8 cellular contexts compared by ENCODE assay signal in genomic region chr20:35772563-35773058, GRCh38. TPM values are rescaled to one million over a fixed set of nuclear protein-coding genes. Genes with fewer than 3 reads are reported as not detected.
DNase-seq lines count a peak whose midpoint lies in the region; ATAC-seq and TF ChIP-seq lines count a peak whose summit lies in the region.

No MANE protein-coding gene starts in this region.

- POLR2A ChIA-PET in CD8-positive, alpha-beta T cell (lab: Charles Lee) = interaction anchor here (0.5 to 10.7 kb wide), 11 partner anchors 16 to 1779 kb away, joined by 3 to 370 read pairs (median 4); partner anchors contain the start of genes MROH8, RALY, RBM39 and RPN2
- POLR2A ChIA-PET in PC-9 (lab: Charles Lee; ENCODE audit: unreplicated experiment) = interaction anchor here (0.6 to 1.9 kb wide), 2 partner anchors 30 to 241 kb away, joined by 4 to 65 read pairs; partner anchors contain the start of gene RBM39

- H3K4me1 Mint-ChIP-seq in CD8-positive, alpha-beta T cell (ENCODE audit: low read depth) = peaks cover 83% of the 10 kb centered on the region
- H3K4me1 Mint-ChIP-seq in osteocyte (ENCODE audit: unreplicated experiment) = peaks cover 63% of the 10 kb centered on the region

- H3K27ac Mint-ChIP-seq in CD8-positive, alpha-beta T cell = peak overlapping the region; percentile 95
- H3K27ac Mint-ChIP-seq in osteocyte (ENCODE audit: unreplicated experiment) = peak overlapping the region; percentile 91

- peak overlapping the region; percentile 85 for H2AFZ ChIP-seq in PC-9

- H3K9me3 ChIP-seq in CD8-positive, alpha-beta T cell (ENCODE audit: low read length) = no peaks in the 10 kb centered on the region
- no peaks in the 10 kb centered on the region for H3K9me3 ChIP-seq in PC-9 (ENCODE audit: insufficient read depth, low read depth)

- peaks cover 6% of the 10 kb centered on the region for H3K36me3 ChIP-seq in CD8-positive, alpha-beta T cell (ENCODE audit: insufficient read depth, low read length)
- H3K36me3 ChIP-seq in PC-9 (ENCODE audit: low read depth) = peaks cover 10% of the 10 kb centered on the region; the same call in 1 of the 2 replicates

- H3K4me3 Mint-ChIP-seq in CD8-positive, alpha-beta T cell = peak overlapping the region; percentile 91
- peak overlapping the region; percentile 89 for H3K4me3 Mint-ChIP-seq in osteocyte (ENCODE audit: unreplicated experiment)

- intact Hi-C loops in CD8-positive, alpha-beta T cell (cut with DNase I, micrococcal nuclease) = loop anchor here (1.0 to 10.0 kb wide), 12 partner anchors 30 to 1780 kb away; partner anchors contain the start of genes CEP250 (in 2 of the 2), ERGIC3 (in 2 of the 2), NFS1 (in 2 of the 2) and ROMO1 (in 2 of the 2)
- intact Hi-C loops in PC-9 (cut with micrococcal nuclease; ENCODE audit: unreplicated experiment) = loop anchor here (1.0 to 10.0 kb wide), 2 partner anchors 30 to 112 kb away; partner anchors contain the start of gene RBM39

- in situ Hi-C loops in GM13977 (cut with MboI; ENCODE audit: low pct_unique_long_range_greater_than_20kb, low sequenced_read_pairs, unreplicated experiment) = no loop called here

- H3K27me3 Mint-ChIP-seq in CD8-positive, alpha-beta T cell (ENCODE audit: low read depth) = no peaks in the 10 kb centered on the region
- H3K27me3 Mint-ChIP-seq in osteocyte (ENCODE audit: unreplicated experiment) = no peaks in the 10 kb centered on the region

- H3K79me2 ChIP-seq in PC-9 (ENCODE audit: low read depth) = peaks cover 48% of the 10 kb centered on the region

- no peak for ATAC-seq in CD8-positive, alpha-beta T cell
- ATAC-seq in HG03097 (IDR thresholded peaks at IDR 0.05; ENCODE audit: low FRiP score, unreplicated experiment) (no peak), GM21360 (IDR thresholded peaks at IDR 0.05; ENCODE audit: unreplicated experiment) (no peak)

- CTCF ChIA-PET in CD8-positive, alpha-beta T cell (lab: Charles Lee) = interaction anchor here (0.7 to 2.8 kb wide), 7 partner anchors 9 to 182 kb away, joined by 3 to 19 read pairs (median 4); partner anchors contain the start of genes RBM39 and SCAND1
- CTCF ChIA-PET in PC-9 (lab: Charles Lee) = no interaction called here

- TSS peak; percentile 43 for BruUV-seq in PC-9 (replicated peaks; lab: Mats Ljungman, UMichigan)

- no peak for TF ChIP-seq CTCF in CD8-positive, alpha-beta T cell (IDR thresholded peaks at IDR 0.05)
- TF ChIP-seq CTCF in PC-9 (conservative IDR thresholded peaks at IDR 0.05) (no peak), epithelial cell of esophagus (IDR thresholded peaks at IDR 0.05; ENCODE audit: insufficient read depth, low read depth, low read length, missing control alignments) (no peak), osteocyte (IDR thresholded peaks at IDR 0.05) (no peak), GM13977 (IDR thresholded peaks at IDR 0.05; ENCODE audit: extremely low read depth, insufficient read depth, missing control alignments) (no peak)

- peak overlapping the region; percentile 87 for H3K27ac ChIP-seq in CD8-positive, alpha-beta T cell (ENCODE audit: low read depth, low read length)
- no peak overlapping the region for H3K27ac ChIP-seq in PC-9

- peaks cover 37% of the 10 kb centered on the region for H3K36me3 Mint-ChIP-seq in CD8-positive, alpha-beta T cell
- H3K36me3 Mint-ChIP-seq in osteocyte (ENCODE audit: unreplicated experiment) = peaks cover 2% of the 10 kb centered on the region

- DNase-seq in CD8-positive, alpha-beta T cell = no peak
- DNase-seq in PC-9 (no peak), epithelial cell of esophagus (ENCODE audit: low read depth) (no peak), osteocyte (ENCODE audit: extremely low spot score, unreplicated experiment) (no peak), GM13977 (ENCODE audit: low spot score) (no peak), SW480 (ENCODE audit: low spot score) (no peak)

- H3K4me3 ChIP-seq in CD8-positive, alpha-beta T cell (ENCODE audit: low read depth, low read length) = peak overlapping the region; percentile 65
- H3K4me3 ChIP-seq in PC-9 (peak overlapping the region; percentile 87), epithelial cell of esophagus (ENCODE audit: low read length) (peak overlapping the region; percentile 96)

- no peaks in the 10 kb centered on the region for H3K9me2 ChIP-seq in PC-9 (ENCODE audit: insufficient read depth)

- peaks cover 26% of the 10 kb centered on the region for H3F3A ChIP-seq in PC-9 (ENCODE audit: insufficient read depth, low read depth)

- H3K4me2 ChIP-seq in PC-9 = peak overlapping the region; percentile 100

- H3K4me1 ChIP-seq in CD8-positive, alpha-beta T cell (ENCODE audit: insufficient read depth, low read length) = peaks cover 89% of the 10 kb centered on the region
- peaks cover 28% of the 10 kb centered on the region for H3K4me1 ChIP-seq in PC-9 (replicated peaks; ENCODE audit: insufficient read depth)

- H4K20me1 ChIP-seq in PC-9 (ENCODE audit: insufficient read depth) = no peaks in the 10 kb centered on the region

- no peaks in the 10 kb centered on the region for H3K9me3 Mint-ChIP-seq in CD8-positive, alpha-beta T cell
- H3K9me3 Mint-ChIP-seq in osteocyte (ENCODE audit: unreplicated experiment) = no peaks in the 10 kb centered on the region

- no peaks in the 10 kb centered on the region for H3K27me3 ChIP-seq in CD8-positive, alpha-beta T cell (ENCODE audit: insufficient read depth, low read length)
- no peaks in the 10 kb centered on the region for H3K27me3 ChIP-seq in PC-9 (ENCODE audit: insufficient read depth, low read depth)

RNA-seq across cellular contexts. Expression of gene PHF20, which starts 0.8 kb away (rescaled TPM):
- 100 to 1,000 TPM; 101 to 107 TPM for total RNA-seq in CD8-positive, alpha-beta T cell
- 59.8 and 60.2 TPM in 2 replicates for total RNA-seq in PC-9 (2021)
- 38.1 and 42.1 TPM in 2 replicates for total RNA-seq in osteocyte

RNA-seq across cellular contexts. Expression of gene RBM39, which starts 30.6 kb away (rescaled TPM):
- total RNA-seq in CD8-positive, alpha-beta T cell = 1,000 to 10,000 TPM; 1,168 to 1,202 TPM
- 354 and 379 TPM in 2 replicates for total RNA-seq in PC-9 (2021)
- total RNA-seq in osteocyte = 324 and 329 TPM in 2 replicates
